12 cellular contexts compared by ENCODE assay signal in the genomic region with DNA sequence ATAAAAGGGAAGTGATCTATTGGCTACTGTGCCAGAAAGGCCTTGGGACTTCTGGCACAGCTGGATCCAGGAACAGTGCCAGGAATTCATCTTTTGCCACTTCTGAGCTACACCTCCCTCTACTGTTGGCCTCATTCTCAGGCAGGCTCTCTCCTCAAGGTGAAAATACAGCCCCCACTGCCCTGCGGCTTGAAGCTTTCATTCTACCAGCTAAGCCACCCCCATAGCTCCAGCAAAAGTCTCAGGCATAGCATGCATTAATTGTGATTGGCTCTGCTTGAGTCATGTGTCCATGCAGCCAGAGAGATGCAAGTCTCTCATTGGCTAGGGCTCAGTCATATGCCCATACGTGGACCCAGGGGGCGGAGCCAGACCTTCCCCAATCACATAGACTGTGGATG.
DNase-seq lines count a peak whose midpoint lies in the region; ATAC-seq and TF ChIP-seq lines count a peak whose summit lies in the region.
"Had no signal": no experiment of that assay in that cellular context is flagged by ENCODE, and none has a peak within 500 bp of the region (broad histone marks: within the 10 kb centered on the region; RNA-seq: fewer than 3 reads in every experiment).

No MANE protein-coding gene starts in this region.

- no peaks in the 10 kb centered on the region for H4K20me1 ChIP-seq in IMR-90 (ENCODE audit: insufficient read depth, low read length)

- H3K4ac ChIP-seq in IMR-90 (ENCODE audit: low read depth, low read length): no peak overlapping the region

- no peaks in the 10 kb centered on the region for H3K9me3 ChIP-seq in IMR-90 (ENCODE audit: control insufficient read depth, insufficient read depth, low read length)

- H3K14ac ChIP-seq in IMR-90 (replicated peaks; ENCODE audit: low read depth, low read length): no peak overlapping the region

- H4K5ac ChIP-seq in IMR-90 (ENCODE audit: low read depth, low read length): no peak overlapping the region

- no peaks in the 10 kb centered on the region for H3K36me3 ChIP-seq in IMR-90 (ENCODE audit: control insufficient read depth, insufficient read depth, low read length)

- ATAC-seq in IMR-90 (ENCODE audit: low read depth) (no peak), GM18907 (IDR thresholded peaks at IDR 0.05; ENCODE audit: unreplicated experiment) (no peak)
- ATAC-seq: sciatic nerve; stimulated activated naive CD8-positive, alpha-beta T cell treated with anti-CD3 and anti-CD28 coated beads, Interleukin-15, amount 100 ng/mL, for 72 hours had no signal

- H3K79me1 ChIP-seq in IMR-90 (ENCODE audit: low read depth in 1 of 2, low read length in 2 of 2): no peaks in the 10 kb centered on the region

- in situ Hi-C loops in IMR-90 (cut with MboI; ENCODE audit: low sequenced_read_pairs): no loop called here

- H3K27me3 ChIP-seq in IMR-90 (ENCODE audit: control insufficient read depth, insufficient read depth, low read length): peaks cover 17% of the 10 kb centered on the region; the same call in 1 of the 2 replicates

- TF ChIP-seq POLR2A in IMR-90 (IDR thresholded peaks at IDR 0.05; ENCODE audit: low read depth, low read length): no peak

- dilution Hi-C loops in IMR-90 (cut with HindIII; ENCODE audit: low sequenced_read_pairs, unreplicated experiment): no loop called here

- no peak overlapping the region for H3K4me2 ChIP-seq in IMR-90 (ENCODE audit: low read depth, low read length)

- no peak overlapping the region for H2AFZ ChIP-seq in IMR-90 (replicated peaks; ENCODE audit: low read length, poor library complexity)

- no CpG with 5 or more reads among the region's 3 CpGs for WGBS in IMR-90 (ENCODE audit: extremely low coverage in 2 of 2, insufficient read length in 1 of 2), 2 experiments

- CTCF ChIA-PET in IMR-90 (lab: Yijun Ruan, JAX): interaction anchor here (1.2 kb wide), 1 partner anchor 7 kb away, joined by 4 read pairs; no protein-coding TSS in a partner anchor

- H2BK5ac ChIP-seq in IMR-90 (ENCODE audit: low read depth, low read length, poor library complexity, severe bottlenecking): no peak overlapping the region

- H4K91ac ChIP-seq in IMR-90 (ENCODE audit: insufficient read depth, low read depth, low read length): no peak overlapping the region

- no peak overlapping the region for H2BK15ac ChIP-seq in IMR-90 (ENCODE audit: low read depth, low read length)

- H3K56ac ChIP-seq in IMR-90 (ENCODE audit: extremely low read depth, insufficient read depth, low read length): no peak overlapping the region

- POLR2A ChIA-PET in IMR-90 (lab: Charles Lee; ENCODE audit: unreplicated experiment): no interaction called here

- H2BK120ac ChIP-seq in IMR-90 (ENCODE audit: low read depth, low read length): no peak overlapping the region

- no peak overlapping the region for H3K4me3 ChIP-seq in IMR-90 (ENCODE audit: insufficient read depth, low read depth, low read length)

- TF ChIP-seq CTCF in IMR-90 (conservative IDR thresholded peaks at IDR 0.05; ENCODE audit: low read depth, low read length): no peak

- H3K9me1 ChIP-seq in IMR-90 (ENCODE audit: insufficient read depth, low read length): no peaks in the 10 kb centered on the region

- no peak for TF ChIP-seq RAD21 in IMR-90 (IDR thresholded peaks at IDR 0.05; ENCODE audit: low read length)

- H3K9ac ChIP-seq in IMR-90 (ENCODE audit: low read depth, low read length): no peak overlapping the region

- no peaks in the 10 kb centered on the region for H3K4me1 ChIP-seq in IMR-90 (ENCODE audit: control insufficient read depth, insufficient read depth, low read length)

- intact Hi-C loops in IMR-90 (cut with micrococcal nuclease): no loop called here

- DNase-seq in A172 (ENCODE audit: low spot score) (peak; percentile 16), IMR-90 (no peak), OCI-M1 (lab: John Stamatoyannopoulos, UW) (peak; percentile 6), fibroblast of the conjunctiva (ENCODE audit: low read depth) (peak; percentile 8), foreskin melanocyte (no peak), GF-D8 (lab: John Stamatoyannopoulos, UW) (no peak), NCI-H524 treated with DMSO at 0.1 percent for 48 hours (lab: John Stamatoyannopoulos, UW) (no peak)
- DNase-seq: kidney glomerular epithelial cell; NCI-H226; stimulated activated naive CD8-positive, alpha-beta T cell treated with anti-CD3 and anti-CD28 coated beads, Interleukin-15, amount 100 ng/mL, for 72 hours had no signal

- no peak overlapping the region for H4K8ac ChIP-seq in IMR-90 (ENCODE audit: low read depth in 2 of 2, low read length in 2 of 2)

- H2AK9ac ChIP-seq in IMR-90 (replicated peaks; ENCODE audit: low read depth, low read length, poor library complexity): no peak overlapping the region

- no peak overlapping the region for H3K18ac ChIP-seq in IMR-90 (ENCODE audit: low read depth, low read length)

- H2AK5ac ChIP-seq in IMR-90 (ENCODE audit: low read depth, low read length): no peak overlapping the region

- no peak overlapping the region for H3K27ac ChIP-seq in IMR-90 (ENCODE audit: insufficient read depth, low read length)

- BruUV-seq in IMR-90 (replicated peaks; lab: Mats Ljungman, UMichigan): no TSS peak

- H3K23ac ChIP-seq in IMR-90 (ENCODE audit: low read depth, low read length): no peak overlapping the region

- no peak overlapping the region for H2BK20ac ChIP-seq in IMR-90 (ENCODE audit: low read depth, low read length)

TF ChIP-seq in IMR-90, 13 proteins besides CTCF, POLR2A, EP300 and RAD21:
- TF ChIP-seq RCOR1 (IDR thresholded peaks at IDR 0.05; ENCODE audit: insufficient replicate concordance, low read length) (no peak), BHLHE40 (IDR thresholded peaks at IDR 0.05; ENCODE audit: low read depth, low read length) (no peak), CEBPB (IDR thresholded peaks at IDR 0.05; ENCODE audit: low read depth, low read length) (no peak), RFX5 (IDR thresholded peaks at IDR 0.05; ENCODE audit: low read depth, low read length) (no peak), FOS (IDR thresholded peaks at IDR 0.05; ENCODE audit: low read depth, low read length) (no peak), MAZ (IDR thresholded peaks at IDR 0.05; ENCODE audit: borderline replicate concordance, low read depth, low read length) (no peak)
- TF ChIP-seq, protein P1, sequence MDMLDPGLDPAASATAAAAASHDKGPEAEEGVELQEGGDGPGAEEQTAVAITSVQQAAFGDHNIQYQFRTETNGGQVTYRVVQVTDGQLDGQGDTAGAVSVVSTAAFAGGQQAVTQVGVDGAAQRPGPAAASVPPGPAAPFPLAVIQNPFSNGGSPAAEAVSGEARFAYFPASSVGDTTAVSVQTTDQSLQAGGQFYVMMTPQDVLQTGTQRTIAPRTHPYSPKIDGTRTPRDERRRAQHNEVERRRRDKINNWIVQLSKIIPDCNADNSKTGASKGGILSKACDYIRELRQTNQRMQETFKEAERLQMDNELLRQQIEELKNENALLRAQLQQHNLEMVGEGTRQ (IDR thresholded peaks at IDR 0.05; ENCODE audit: low read depth, low read length): peak; percentile 67; the same call in 1 of the 2 replicates

Comparison
In these comparisons a context has a peak if more than half of its experiments do, and no peak if none do; other contexts are left out.
1. DNase-seq: peak in A172 (single experiment), OCI-M1 (single experiment) and fibroblast of the conjunctiva (single experiment); none in IMR-90 (single experiment), foreskin melanocyte (single experiment), GF-D8 (single experiment) and NCI-H524 treated with DMSO at 0.1 percent for 48 hours (single experiment).